In genomic region chr2:7792031-7792651, GRCh38 we compare ENCODE assay signal across 13 cellular contexts.
A peak's percentile ranks its signal among the peaks of the same experiment; 100 is the strongest.
DNase-seq lines count a peak whose midpoint lies in the region; ATAC-seq and TF ChIP-seq lines count a peak whose summit lies in the region.
"Had no signal": no experiment of that assay in that cellular context is flagged by ENCODE, and none has a peak within 500 bp of the region (broad histone marks: within the 10 kb centered on the region; RNA-seq: fewer than 3 reads in every experiment).

No MANE protein-coding gene starts in this region.

- ATAC-seq in HG03039 (IDR thresholded peaks at IDR 0.05; ENCODE audit: unreplicated experiment) (no peak), HG02588 (IDR thresholded peaks at IDR 0.05; ENCODE audit: unreplicated experiment) (no peak)
- ATAC-seq: HCT116 had no signal

- no peak overlapping the region for H3K9ac ChIP-seq in MM.1S (ENCODE audit: low read length)

- H2AFZ ChIP-seq in MM.1S (ENCODE audit: low read length): no peak overlapping the region

- no peaks in the 10 kb centered on the region for H3K4me1 ChIP-seq in MM.1S (ENCODE audit: low read length)

- H3F3A ChIP-seq in MM.1S (ENCODE audit: insufficient read depth, low read length): no peaks in the 10 kb centered on the region

- H3K27ac ChIP-seq in MM.1S (ENCODE audit: low read length): no peak overlapping the region
- H3K27ac ChIP-seq: esophagus squamous epithelium had no signal

- H3K79me2 ChIP-seq in MM.1S (ENCODE audit: low read length): no peaks in the 10 kb centered on the region

- H3K27me3 ChIP-seq in MM.1S (replicated peaks; ENCODE audit: insufficient read depth, low read length): no peaks in the 10 kb centered on the region

- in situ Hi-C loops in Caki2 (cut with HindIII; ENCODE audit: low pct_unique_long_range_greater_than_20kb, low sequenced_read_pairs): no loop called here

- no peak overlapping the region for H3K4me2 ChIP-seq in MM.1S (ENCODE audit: low read depth, low read length)

- peak; percentile 55 for DNase-seq in Caki2 (ENCODE audit: low read depth)
- DNase-seq in NCI-H1436 treated with DMSO at 0.1 percent for 48 hours (lab: John Stamatoyannopoulos, UW): peak; percentile 15
- DNase-seq in NCI-H748 treated with DMSO at 0.1 percent for 48 hours (lab: John Stamatoyannopoulos, UW): peak; percentile 91
- peak; percentile 20 for DNase-seq in left kidney (ENCODE audit: low read depth, low spot score)
- DNase-seq in MM.1S: no peak
- no peak for DNase-seq in stimulated activated CD4-positive, alpha-beta T cell treated with anti-CD3 and anti-CD28 coated beads, Interleukin-4, amount 100 ng/mL, for 4 hours
- DNase-seq: esophagus squamous epithelium; NCI-H2227 treated with DMSO at 0.1 percent for 48 hours; stimulated activated CD4-positive, alpha-beta T cell treated with anti-CD3 and anti-CD28 coated beads, Interleukin-2, amount 100 ng/mL, for 48 hours; stimulated activated naive CD4-positive, alpha-beta T cell treated with Interleukin-2 at 50 U/mL for 16 hours had no signal

- no peak overlapping the region for H3K4me3 ChIP-seq in MM.1S (ENCODE audit: low read length)
- H3K4me3 ChIP-seq: esophagus squamous epithelium had no signal

- H3K9me3 ChIP-seq in MM.1S (replicated peaks; ENCODE audit: insufficient read depth, low read length): no peaks in the 10 kb centered on the region
- H3K9me3 ChIP-seq: esophagus squamous epithelium had no signal

- H3K9me2 ChIP-seq in MM.1S (replicated peaks; ENCODE audit: insufficient read depth, low read length): no peaks in the 10 kb centered on the region

- no peak for TF ChIP-seq CTCF in MM.1S (IDR thresholded peaks at IDR 0.05; ENCODE audit: low read length)

- H3K36me3 ChIP-seq in MM.1S (replicated peaks; ENCODE audit: insufficient read depth, low read length): no peaks in the 10 kb centered on the region
- H3K36me3 ChIP-seq: esophagus squamous epithelium had no signal

- no peaks in the 10 kb centered on the region for H4K20me1 ChIP-seq in MM.1S (ENCODE audit: insufficient read depth, low read length)

Comparison
In these comparisons a context has a peak if more than half of its experiments do, and no peak if none do; other contexts are left out.
1. DNase-seq: peak in Caki2 (single experiment), NCI-H1436 treated with DMSO at 0.1 percent for 48 hours (single experiment), NCI-H748 treated with DMSO at 0.1 percent for 48 hours (single experiment) and left kidney (single experiment); none in MM.1S (single experiment) and stimulated activated CD4-positive, alpha-beta T cell treated with anti-CD3 and anti-CD28 coated beads, Interleukin-4, amount 100 ng/mL, for 4 hours (0 of 2).